ENCODE assay signal across 23 cellular contexts in the genomic region with DNA sequence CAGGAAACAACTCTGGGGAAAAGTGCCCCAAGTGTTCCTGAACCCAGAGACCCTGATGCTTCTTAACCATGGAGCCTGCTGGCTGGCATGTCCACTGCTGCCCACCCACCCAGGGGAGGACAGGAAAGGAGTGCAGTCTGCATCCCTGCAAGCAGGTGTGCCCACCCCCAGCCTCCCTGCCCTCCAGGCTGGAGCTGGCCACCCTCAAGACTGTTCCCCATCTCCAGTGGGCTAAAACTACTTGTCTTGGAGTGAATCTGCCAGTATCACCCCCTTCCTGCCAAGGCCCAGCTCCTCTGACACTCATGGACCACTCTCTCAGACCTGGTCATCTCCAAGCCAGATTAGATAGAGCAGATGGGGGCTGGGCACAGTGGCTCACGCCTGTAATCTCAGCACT.
"Had no signal": no experiment of that assay in that cellular context is flagged by ENCODE, and none has a peak within 500 bp of the region (broad histone marks: within the 10 kb centered on the region; RNA-seq: fewer than 3 reads in every experiment).

No MANE protein-coding gene starts in this region.

- ATAC-seq: activated CD8-positive, alpha-beta memory T cell treated with anti-CD3 and anti-CD28 coated beads, Interleukin-2, amount 10 ng/mL, durations not matched to agents 7 days and 5 days; activated T-cell treated with anti-CD3 and anti-CD28 coated beads, Interleukin-2, amount 50 U/mL, for 4 hours; activated T-helper 17 cell treated with anti-CD3 and anti-CD28 coated beads, Interleukin-2, amount 50 U/mL, for 72 hours; WTC11 had no signal

- H3K27me3 ChIP-seq: MG63, Peyer's patch had no signal

- H3K4me3 Mint-ChIP-seq: activated CD8-positive, alpha-beta memory T cell treated with anti-CD3 and anti-CD28 coated beads, Interleukin-2, amount 10 ng/mL, durations not matched to agents 7 days and 5 days; activated naive CD8-positive, alpha-beta T cell; activated T-cell treated with anti-CD3 and anti-CD28 coated beads, Interleukin-2, amount 50 U/mL, for 4 hours; activated T-helper 17 cell treated with anti-CD3 and anti-CD28 coated beads, Interleukin-2, amount 50 U/mL, for 72 hours; brain; central memory CD8-positive, alpha-beta T cell; T-helper 1 cell treated with Interleukin-12 subunit alpha and Interleukin-12 subunit beta and Interleukin-4 antibody, amounts not matched to agents 30 μg/mL and 1 μg/mL, for 36 hours; WTC11 had no signal

- H3K27me3 Mint-ChIP-seq: activated CD8-positive, alpha-beta memory T cell treated with anti-CD3 and anti-CD28 coated beads, Interleukin-2, amount 10 ng/mL, durations not matched to agents 7 days and 5 days; activated naive CD8-positive, alpha-beta T cell; activated T-helper 17 cell treated with anti-CD3 and anti-CD28 coated beads, Interleukin-2, amount 50 U/mL, for 72 hours; central memory CD8-positive, alpha-beta T cell had no signal

- H3K27ac ChIP-seq: Peyer's patch had no signal

- H3K9me3 Mint-ChIP-seq: activated T-cell treated with anti-CD3 and anti-CD28 coated beads, Interleukin-2, amount 50 U/mL, for 4 hours; activated T-helper 17 cell treated with anti-CD3 and anti-CD28 coated beads, Interleukin-2, amount 50 U/mL, for 72 hours; brain; central memory CD8-positive, alpha-beta T cell; T-helper 1 cell treated with Interleukin-12 subunit alpha and Interleukin-12 subunit beta and Interleukin-4 antibody, amounts not matched to agents 30 μg/mL and 1 μg/mL, for 36 hours; WTC11 had no signal

- DNase-seq: activated CD4-positive, alpha-beta T cell treated with anti-CD3 and anti-CD28 coated beads for 48 hours; activated CD4-positive, alpha-beta T cell treated with anti-CD3 and anti-CD28 coated beads, Interleukin-2, amount 50 U/mL, for 4 hours; activated CD4-positive, CD25-positive, alpha-beta regulatory T cell treated with anti-CD3 and anti-CD28 coated beads, Interleukin-2, amount 50 U/mL, for 72 hours; activated CD8-positive, alpha-beta memory T cell treated with anti-CD3 and anti-CD28 coated beads, Interleukin-2, amount 10 ng/mL, durations not matched to agents 7 days and 5 days; activated gamma-delta T cell treated with Interleukin-2 at 50 U/mL for 16 hours; activated T-cell treated with anti-CD3 and anti-CD28 coated beads, Interleukin-2, amount 50 U/mL, for 4 hours; amygdala; MG63; MV-4-11; NCI-H1092 treated with DMSO at 0.1 percent for 48 hours; NCI-H1436 treated with DMSO at 0.1 percent for 48 hours; NCI-H187; NCI-H2081; NCI-H446; NCI-H524; SHP77 treated with DMSO at 0.1 percent for 48 hours had no signal

- H3K4me3 ChIP-seq: MG63, Peyer's patch had no signal

- H3K9me3 ChIP-seq: MG63, Peyer's patch had no signal

- H3K36me3 ChIP-seq: MG63 had no signal

- H3K27ac Mint-ChIP-seq: activated CD8-positive, alpha-beta memory T cell treated with anti-CD3 and anti-CD28 coated beads, Interleukin-2, amount 10 ng/mL, durations not matched to agents 7 days and 5 days; activated naive CD8-positive, alpha-beta T cell; activated T-helper 17 cell treated with anti-CD3 and anti-CD28 coated beads, Interleukin-2, amount 50 U/mL, for 72 hours; brain; T-helper 1 cell treated with Interleukin-12 subunit alpha and Interleukin-12 subunit beta and Interleukin-4 antibody, amounts not matched to agents 30 μg/mL and 1 μg/mL, for 36 hours; WTC11 had no signal
